ENCODE assay signal across 8 cellular contexts in the genomic region with DNA sequence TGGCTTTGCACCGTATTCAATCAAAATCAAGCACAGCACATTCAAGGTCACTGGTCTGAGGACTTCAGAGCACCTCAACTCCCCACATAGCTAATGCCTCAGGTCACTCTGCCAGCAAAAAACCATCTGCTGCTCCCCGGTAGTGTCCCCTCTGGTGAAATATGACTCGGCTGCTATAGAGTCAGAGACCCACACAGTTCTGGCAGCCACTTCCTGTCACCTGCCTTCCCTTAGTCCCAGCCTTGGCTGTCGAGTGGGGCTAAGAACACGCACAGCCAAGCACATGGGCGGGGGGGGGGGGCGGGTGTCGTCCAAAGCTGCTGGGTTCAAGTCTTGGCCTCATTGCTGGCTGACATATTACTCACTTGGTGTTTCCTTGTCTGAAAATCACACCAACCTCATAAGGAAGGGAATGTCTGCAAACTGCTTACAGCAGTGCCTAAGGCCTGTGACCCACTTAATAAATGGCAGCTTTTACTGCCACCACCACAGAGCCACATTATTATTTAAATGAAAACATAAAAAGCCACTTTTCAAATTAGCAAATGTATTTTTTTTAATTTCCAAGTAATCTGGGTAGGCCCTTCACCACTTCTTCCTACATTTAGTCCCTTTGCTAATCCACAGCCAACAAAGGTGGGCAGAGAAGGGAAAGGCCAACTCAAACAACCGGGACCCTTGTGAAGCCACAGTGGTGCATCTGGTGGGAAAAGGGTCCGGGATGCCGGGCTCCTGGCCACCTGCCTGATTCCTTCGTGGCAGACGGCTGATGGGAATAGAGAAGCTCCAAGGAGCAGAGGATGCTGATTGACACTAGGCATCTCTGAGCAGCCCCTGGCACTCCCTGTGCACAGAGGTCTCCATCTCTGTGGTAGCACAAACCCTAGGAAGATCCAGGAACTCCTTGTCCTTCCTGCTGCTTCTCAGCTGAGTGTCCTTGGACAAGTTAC.
DNase-seq lines count a peak whose midpoint lies in the region; ATAC-seq, FAIRE-seq and TF ChIP-seq lines count a peak whose summit lies in the region.

No MANE protein-coding gene starts in this region.

- ATAC-seq in GM18511 (IDR thresholded peaks at IDR 0.05; ENCODE audit: unreplicated experiment) (no peak), HG03565 (IDR thresholded peaks at IDR 0.05; ENCODE audit: unreplicated experiment) (no peak)

- H3K27ac ChIP-seq in brain microvascular endothelial cell (no peak overlapping the region), caudate nucleus (ENCODE audit: low read depth, low read length) (no peak overlapping the region)

- TF ChIP-seq CTCF in brain microvascular endothelial cell (IDR thresholded peaks at IDR 0.05; ENCODE audit: low read depth, low read length, missing control alignments), result no peak

- in situ Hi-C loops in brain microvascular endothelial cell (cut with HindIII; ENCODE audit: low pct_ligation_motif_present, low sequenced_read_pairs), result no loop called here

- no peak overlapping the region for H3K4me3 ChIP-seq in brain microvascular endothelial cell (ENCODE audit: low read depth, low read length)

- H3K36me3 ChIP-seq in brain microvascular endothelial cell (replicated peaks), result peaks cover 52% of the 10 kb centered on the region

- FAIRE-seq in RCC 7860 (lab: Jason Lieb, UNC), result no peak

- peak; percentile 56 for DNase-seq in NK-92 treated with Interleukin-12 subunit alpha and Interleukin-12 subunit beta, amount 100 ng/mL, for 24 hours (lab: John Stamatoyannopoulos, UW)
- DNase-seq in NK-92 (lab: John Stamatoyannopoulos, UW; ENCODE audit: unreplicated experiment) (no peak), RCC 7860 (ENCODE audit: low spot score) (peak; percentile 45), brain microvascular endothelial cell (peak; percentile 24), caudate nucleus (lab: John Stamatoyannopoulos, UW) (no peak)
- peak; percentile 23 for DNase-seq in stimulated activated naive CD4-positive, alpha-beta T cell treated with Interleukin-2 at 50 U/mL for 16 hours (lab: John Stamatoyannopoulos, UW)

- H3K27me3 ChIP-seq in brain microvascular endothelial cell (replicated peaks), result no peaks in the 10 kb centered on the region

Comparison
In these comparisons a context has a peak if more than half of its experiments do, and no peak if none do; other contexts are left out.
1. DNase-seq: peak in NK-92 treated with Interleukin-12 subunit alpha and Interleukin-12 subunit beta, amount 100 ng/mL, for 24 hours (single experiment), RCC 7860 (single experiment), brain microvascular endothelial cell (single experiment) and stimulated activated naive CD4-positive, alpha-beta T cell treated with Interleukin-2 at 50 U/mL for 16 hours (single experiment); none in NK-92 (single experiment) and caudate nucleus (0 of 61).